Comparison of ENCODE assay signal across 20 cellular contexts in the genomic region with DNA sequence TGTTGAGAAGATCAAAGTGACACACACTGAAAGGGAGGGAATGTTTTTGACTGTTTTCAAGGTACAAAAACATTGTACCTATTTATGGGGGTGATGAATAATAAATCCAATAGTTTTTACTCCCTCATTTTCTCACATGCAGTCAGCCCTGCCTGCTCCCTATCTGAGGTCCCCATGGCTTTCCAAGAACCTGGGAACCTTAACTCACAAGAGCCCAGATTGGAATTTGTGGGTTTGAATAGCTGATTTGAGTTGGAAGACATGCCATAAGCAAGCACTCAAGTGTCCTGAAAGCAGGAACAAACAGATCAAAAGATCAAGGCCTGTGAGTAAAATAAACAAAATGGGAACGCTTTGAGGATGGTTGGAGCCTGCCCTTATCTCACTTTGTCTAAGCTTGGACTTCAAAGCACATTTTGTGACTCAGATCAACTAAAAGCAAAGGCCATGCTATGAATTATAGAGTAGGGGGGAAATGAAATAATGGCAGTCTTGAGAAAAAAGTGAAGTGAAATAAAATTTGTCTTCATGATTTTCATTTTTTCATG.
DNase-seq lines count a peak whose midpoint lies in the region; ATAC-seq and TF ChIP-seq lines count a peak whose summit lies in the region.
"Had no signal": no experiment of that assay in that cellular context is flagged by ENCODE, and none has a peak within 500 bp of the region (broad histone marks: within the 10 kb centered on the region; RNA-seq: fewer than 3 reads in every experiment).

No MANE protein-coding gene starts in this region.

- TF ChIP-seq CTCF in adrenal gland (IDR thresholded peaks at IDR 0.05) (no peak), upper lobe of right lung (IDR thresholded peaks at IDR 0.05) (no peak)

- H3K27ac ChIP-seq in adrenal gland, result peak overlapping the region in 3 of 5 donors; percentile 10 to 55 (median 37)
- no peak overlapping the region for H3K27ac ChIP-seq in upper lobe of right lung
- H3K27ac ChIP-seq in right cardiac atrium (ENCODE audit: low read length), result no peak overlapping the region
- H3K27ac ChIP-seq: neutrophil had no signal

- no peak for TF ChIP-seq POLR2A in adrenal gland (IDR thresholded peaks at IDR 0.05)

- H3K27me3 ChIP-seq in adrenal gland (no peaks in the 10 kb centered on the region), upper lobe of right lung (no peaks in the 10 kb centered on the region), right cardiac atrium (ENCODE audit: control insufficient read depth, insufficient read depth) (no peaks in the 10 kb centered on the region)
- H3K27me3 ChIP-seq: neutrophil had no signal

- peaks cover 6 to 8% of the 10 kb centered on the region in 2 donors for H3K4me1 ChIP-seq in adrenal gland (replicated peaks in 1 of 2)
- no peaks in the 10 kb centered on the region for H3K4me1 ChIP-seq in upper lobe of right lung
- H3K4me1 ChIP-seq in right cardiac atrium (ENCODE audit: control insufficient read depth, insufficient read depth, low read length), result no peaks in the 10 kb centered on the region

- intact Hi-C loops in adrenal gland (cut with DNase I), result no loop called here
- intact Hi-C loops in upper lobe of right lung (cut with DNase I), result no loop called here
- intact Hi-C loops in right cardiac atrium (cut with DNase I), result no loop called here

- DNase-seq in HT-29 (ENCODE audit: low spot score), result peak; percentile 20
- peak in 2 of 7 donors; percentile 13 to 29 for DNase-seq in adrenal gland
- DNase-seq in left kidney (ENCODE audit: low read depth, low spot score), result peak; percentile 29
- no peak for DNase-seq in upper lobe of right lung
- DNase-seq in cerebellar nuclear complex (lab: John Stamatoyannopoulos, UW), result no peak
- no peak for DNase-seq in right cardiac atrium
- DNase-seq in CD1c-positive myeloid dendritic cell (ENCODE audit: extremely low spot score), result no peak
- DNase-seq: activated CD4-positive, alpha-beta memory T cell treated with anti-CD3 and anti-CD28 coated beads for 36 hours; activated naive CD8-positive, alpha-beta T cell treated with anti-CD3 and anti-CD28 coated beads, Interleukin-2, amount 10 ng/mL, durations not matched to agents 7 days and 5 days; CD8-positive, alpha-beta T cell; DMS153; effector CD8-positive, alpha-beta T cell; foreskin melanocyte; GF-D8; NCI-H1105 treated with DMSO at 0.1 percent for 48 hours; NCI-H2081; SHP77 treated with DMSO at 0.1 percent for 48 hours; trophoblast cell had no signal

- H3K4me3 ChIP-seq in adrenal gland (no peak overlapping the region), upper lobe of right lung (no peak overlapping the region), right cardiac atrium (ENCODE audit: low read length) (no peak overlapping the region)

- H3K9me3 ChIP-seq in adrenal gland (replicated peaks in 1 of 3), result no peaks in the 10 kb centered on the region
- no peaks in the 10 kb centered on the region for H3K9me3 ChIP-seq in upper lobe of right lung
- no peaks in the 10 kb centered on the region for H3K9me3 ChIP-seq in right cardiac atrium (ENCODE audit: control insufficient read depth, low read length)
- H3K9me3 ChIP-seq: neutrophil had no signal

- H3K36me3 ChIP-seq in adrenal gland (replicated peaks in 1 of 2) (no peaks in the 10 kb centered on the region), upper lobe of right lung (no peaks in the 10 kb centered on the region)
- H3K36me3 ChIP-seq: neutrophil had no signal

- ATAC-seq in upper lobe of right lung, result peak; percentile 86
- no peak for ATAC-seq in right cardiac atrium
- no peak for ATAC-seq in HG03039 (IDR thresholded peaks at IDR 0.05; ENCODE audit: unreplicated experiment)
- ATAC-seq: CD8-positive, alpha-beta T cell had no signal

- WGBS in adrenal gland, 4 donors, result 3 to 19% (median 9%) methylated on average over 1 of the region's 1 CpG
- 33% methylated on average over 1 of the region's 1 CpG for WGBS in right cardiac atrium

Comparison
In these comparisons a context has a peak if more than half of its experiments do, and no peak if none do; other contexts are left out.
1. DNase-seq: peak in HT-29 (single experiment) and left kidney (single experiment); none in upper lobe of right lung (single experiment), cerebellar nuclear complex (0 of 2), right cardiac atrium (0 of 3) and CD1c-positive myeloid dendritic cell (single experiment).
2. H3K27ac ChIP-seq: peak in adrenal gland (3 of 5); none in upper lobe of right lung (single experiment) and right cardiac atrium (single experiment).